In genomic region chr2:152335016-152335850, GRCh38 we compare ENCODE assay signal across 8 cellular contexts. TPM values are rescaled to one million over a fixed set of nuclear protein-coding genes. Genes with fewer than 3 reads are reported as not detected.
DNase-seq lines count a peak whose midpoint lies in the region; ATAC-seq and TF ChIP-seq lines count a peak whose summit lies in the region.

Gene FMNL2 (plus strand): TSS chr2:152335174.

- CTCF ChIA-PET in naive thymus-derived CD4-positive, alpha-beta T cell (lab: Charles Lee) = no interaction called here

- peaks cover 0 to 4% of the 10 kb centered on the region in 2 donors for H3K36me3 Mint-ChIP-seq in activated T-cell treated with anti-CD3 and anti-CD28 coated beads, Interleukin-2, amount 50 U/mL, for 72 hours (ENCODE audit: insufficient read depth in 2 of 2)
- no peaks in the 10 kb centered on the region for H3K36me3 Mint-ChIP-seq in naive thymus-derived CD4-positive, alpha-beta T cell

- H3K27me3 Mint-ChIP-seq in activated T-cell treated with anti-CD3 and anti-CD28 coated beads, Interleukin-2, amount 50 U/mL, for 72 hours (ENCODE audit: low read depth) = peaks cover 40% of the 10 kb centered on the region
- peaks cover 55 to 70% (median 59%) of the 10 kb centered on the region in 5 donors for H3K27me3 Mint-ChIP-seq in naive thymus-derived CD4-positive, alpha-beta T cell

- peak; percentile 95 for DNase-seq in DMS 273 (lab: John Stamatoyannopoulos, UW; ENCODE audit: unreplicated experiment)
- DNase-seq in NOMO-1 (lab: John Stamatoyannopoulos, UW; ENCODE audit: unreplicated experiment in 2 of 2) = peak; percentile 65 to 68
- DNase-seq in activated T-cell treated with anti-CD3 and anti-CD28 coated beads, Interleukin-2, amount 50 U/mL, for 72 hours = peak; percentile 71 to 77
- peak; percentile 55 for DNase-seq in fibroblast of the conjunctiva (ENCODE audit: low read depth)
- DNase-seq in naive thymus-derived CD4-positive, alpha-beta T cell = peak in 6 of 9 donors; percentile 2 to 74 (median 24)

- peaks cover 18% of the 10 kb centered on the region for H3K4me1 Mint-ChIP-seq in activated T-cell treated with anti-CD3 and anti-CD28 coated beads, Interleukin-2, amount 50 U/mL, for 72 hours (ENCODE audit: low read depth)
- H3K4me1 Mint-ChIP-seq in naive thymus-derived CD4-positive, alpha-beta T cell = peaks cover 5 to 20% (median 14%) of the 10 kb centered on the region in 7 donors

- no peak for TF ChIP-seq CTCF in subcutaneous adipose tissue (IDR thresholded peaks at IDR 0.05; ENCODE audit: low read depth)

- H3K27ac Mint-ChIP-seq in activated T-cell treated with anti-CD3 and anti-CD28 coated beads, Interleukin-2, amount 50 U/mL, for 72 hours = no peak within 1 kb of the TSS
- no peak within 1 kb of the TSS for H3K27ac Mint-ChIP-seq in naive thymus-derived CD4-positive, alpha-beta T cell

- H3K4me3 ChIP-seq in naive thymus-derived CD4-positive, alpha-beta T cell (ENCODE audit: low read length) = peak within 1 kb of the TSS; percentile 24

- ATAC-seq in GM19467 (IDR thresholded peaks at IDR 0.05; ENCODE audit: unreplicated experiment) (peak; percentile 87), HG03571 (IDR thresholded peaks at IDR 0.05; ENCODE audit: unreplicated experiment) (peak; percentile 85)
- peak; percentile 88 to 90 for ATAC-seq in activated T-cell treated with anti-CD3 and anti-CD28 coated beads, Interleukin-2, amount 50 U/mL, for 72 hours (replicated peaks in 1 of 2)
- ATAC-seq in naive thymus-derived CD4-positive, alpha-beta T cell = peak; percentile 77

- H3K36me3 ChIP-seq in naive thymus-derived CD4-positive, alpha-beta T cell (ENCODE audit: control insufficient read depth in 2 of 3, insufficient read depth in 3 of 3, low read length in 3 of 3) = no peaks in the 10 kb centered on the region

- no peaks in the 10 kb centered on the region for H3K4me1 ChIP-seq in naive thymus-derived CD4-positive, alpha-beta T cell (ENCODE audit: control insufficient read depth in 2 of 2, insufficient read depth in 2 of 2, low read length in 2 of 2)

- H3K9me3 ChIP-seq in naive thymus-derived CD4-positive, alpha-beta T cell (ENCODE audit: control insufficient read depth in 2 of 3, low read length in 3 of 3) = no peaks in the 10 kb centered on the region

- H3K9me3 Mint-ChIP-seq in activated T-cell treated with anti-CD3 and anti-CD28 coated beads, Interleukin-2, amount 50 U/mL, for 72 hours = no peaks in the 10 kb centered on the region
- H3K9me3 Mint-ChIP-seq in naive thymus-derived CD4-positive, alpha-beta T cell = peaks cover 0 to 2% (median 0%) of the 10 kb centered on the region in 11 donors

- no peak within 1 kb of the TSS for H3K27ac ChIP-seq in naive thymus-derived CD4-positive, alpha-beta T cell (ENCODE audit: low read depth, low read length)

- intact Hi-C loops in naive thymus-derived CD4-positive, alpha-beta T cell (cut with micrococcal nuclease) = loop anchor here (1.0 to 10.0 kb wide), 4 partner anchors 72 to 382 kb away; partner anchors contain the start of genes PRPF40A (in 1 of the 2) and STAM2 (in 1 of the 2)

- POLR2A ChIA-PET in naive thymus-derived CD4-positive, alpha-beta T cell (lab: Charles Lee) = no interaction called here

- H3K27me3 ChIP-seq in naive thymus-derived CD4-positive, alpha-beta T cell (ENCODE audit: control insufficient read depth in 2 of 2, insufficient read depth in 2 of 2, low read length in 2 of 2) = peaks cover 0 to 8% of the 10 kb centered on the region in 2 donors

- H3K4me3 Mint-ChIP-seq in activated T-cell treated with anti-CD3 and anti-CD28 coated beads, Interleukin-2, amount 50 U/mL, for 72 hours = peak within 1 kb of the TSS; percentile 92 to 93
- peak within 1 kb of the TSS; percentile 72 to 93 (median 86) for H3K4me3 Mint-ChIP-seq in naive thymus-derived CD4-positive, alpha-beta T cell

RNA-seq across cellular contexts. Expression of gene FMNL2, which starts in this region (rescaled TPM):
- total RNA-seq in activated T-cell treated with anti-CD3 and anti-CD28 coated beads, Interleukin-2, amount 50 U/mL, for 72 hours = 1 to 10 TPM; 3.5 to 4.7 TPM
- 1 to 10 TPM in 4 of 5 experiments, under 1 TPM in 1; 0.66 to 2.7 (median 1.7) TPM for total RNA-seq in naive thymus-derived CD4-positive, alpha-beta T cell
- polyA plus RNA-seq in naive thymus-derived CD4-positive, alpha-beta T cell = under 1 TPM; 0.16 to 0.33 TPM
- total RNA-seq in subcutaneous adipose tissue = 10 to 100 TPM; 50.5 to 96.7 (median 79.6) TPM

Comparison
In these comparisons a context has a peak if more than half of its experiments do, and no peak if none do; other contexts are left out.
1. RNA of gene FMNL2 (total RNA-seq): 50.5 to 96.7 TPM in subcutaneous adipose tissue; 3.5 to 4.7 TPM in activated T-cell treated with anti-CD3 and anti-CD28 coated beads, Interleukin-2, amount 50 U/mL, for 72 hours and 0.66 to 2.7 TPM in naive thymus-derived CD4-positive, alpha-beta T cell; every median in the first group is over 4 times any median in the second.
2. DNase-seq: peak in every context shown above with its lines; median percentile 95 in DMS 273; 74 in activated T-cell treated with anti-CD3 and anti-CD28 coated beads, Interleukin-2, amount 50 U/mL, for 72 hours; 66 in NOMO-1; 55 in fibroblast of the conjunctiva; 24 in naive thymus-derived CD4-positive, alpha-beta T cell.
3. Peak in every context shown above with its lines, with median percentiles within 50 percentile points of each other: ATAC-seq.